Comparison of ENCODE assay signal across 8 cellular contexts in the genomic region with DNA sequence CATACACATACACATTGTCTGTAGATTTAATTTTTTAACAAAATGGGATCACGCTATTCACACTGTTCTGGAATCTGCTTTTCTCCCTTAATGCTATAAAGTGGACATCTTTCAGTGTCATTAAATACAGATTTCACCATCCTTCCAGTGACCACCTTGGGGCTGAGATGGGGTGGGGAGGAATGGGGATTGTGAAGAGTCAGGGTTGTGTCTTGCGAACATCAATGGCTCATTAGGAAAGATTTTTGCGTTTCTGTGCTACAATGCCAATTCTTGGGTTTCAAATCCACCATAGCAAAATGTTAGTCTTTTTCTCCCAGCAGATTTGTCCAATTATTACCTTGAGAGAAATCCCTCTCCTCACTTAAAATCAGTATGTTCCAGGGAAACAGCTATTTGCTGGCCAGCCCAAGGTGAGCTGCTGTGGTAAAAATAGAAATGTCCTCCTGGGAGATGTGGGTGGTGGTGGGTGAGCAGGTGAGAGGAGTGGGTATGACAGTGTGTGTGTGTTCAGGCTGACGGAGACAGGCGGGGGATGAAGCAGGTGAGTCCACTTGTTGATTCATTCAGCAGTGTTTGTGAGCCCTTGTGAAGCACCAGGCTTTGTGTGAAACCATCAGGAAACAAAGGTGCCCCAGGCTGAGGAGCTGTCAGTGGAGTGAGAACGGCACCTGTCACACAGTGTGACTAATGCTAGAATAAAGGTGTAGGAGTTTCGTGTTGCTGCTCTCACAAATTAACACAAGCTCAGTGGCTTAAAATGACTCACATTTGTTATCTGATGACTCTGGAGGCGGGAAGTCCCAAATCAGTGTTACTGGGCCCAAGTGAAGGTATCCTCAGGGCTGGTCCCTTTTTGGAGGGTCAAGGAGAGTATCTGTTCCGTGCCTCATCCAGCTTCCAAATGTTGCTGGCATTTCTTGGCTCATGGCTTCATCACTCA. TPM values are rescaled to one million over a fixed set of nuclear protein-coding genes. Genes with fewer than 3 reads are reported as not detected.
DNase-seq lines count a peak whose midpoint lies in the region; ATAC-seq and TF ChIP-seq lines count a peak whose summit lies in the region.

No MANE protein-coding gene starts in this region.

- WGBS in right cardiac atrium: 79% methylated on average over 9 of the region's 9 CpGs

- no peaks in the 10 kb centered on the region for H3K9me3 ChIP-seq in right cardiac atrium (ENCODE audit: control insufficient read depth, low read length)

- ATAC-seq in right cardiac atrium (no peak), GM18868 (IDR thresholded peaks at IDR 0.05; ENCODE audit: unreplicated experiment) (no peak), HG02588 (IDR thresholded peaks at IDR 0.05; ENCODE audit: unreplicated experiment) (no peak), HG03045 (IDR thresholded peaks at IDR 0.05; ENCODE audit: unreplicated experiment) (no peak)

- intact Hi-C loops in right cardiac atrium (cut with DNase I): loop anchor here in 3 of 4 donors (2.0 to 10.0 kb wide), 5 partner anchors 51 to 249 kb away; no protein-coding TSS in a partner anchor

- H3K4me3 ChIP-seq in GM06990 (replicated peaks; ENCODE audit: low read depth, low read length): peak overlapping the region; percentile 72; the same call in 1 of the 2 replicates
- H3K4me3 ChIP-seq in right cardiac atrium (ENCODE audit: low read length): peak overlapping the region; percentile 98

- H3K36me3 ChIP-seq in GM06990 (ENCODE audit: control insufficient read depth, insufficient read depth, low read length): peaks cover 8% of the 10 kb centered on the region

- DNase-seq in GM06990 (ENCODE audit: extremely low read depth, insufficient read length): peak; percentile 66
- peak; percentile 93 for DNase-seq in NCI-H345 (lab: John Stamatoyannopoulos, UW)
- peak; percentile 79 to 81 for DNase-seq in activated T-cell treated with anti-CD3 and anti-CD28 coated beads, Interleukin-2, amount 50 U/mL, for 48 hours
- no peak for DNase-seq in right cardiac atrium
- DNase-seq in stimulated activated CD4-positive, alpha-beta T cell treated with anti-CD3 and anti-CD28 coated beads, Interleukin-2, amount 100 ng/mL, for 4 hours (ENCODE audit: low read depth): peak; percentile 80

- no peak overlapping the region for H3K27ac ChIP-seq in right cardiac atrium (ENCODE audit: low read length)

- no peak for TF ChIP-seq CTCF in GM06990 (IDR thresholded peaks at IDR 0.05; ENCODE audit: insufficient read depth, low read length, poor library complexity, severe bottlenecking)

- H3K27me3 ChIP-seq in GM06990 (replicated peaks; ENCODE audit: control insufficient read depth, insufficient read depth, low read length): no peaks in the 10 kb centered on the region
- H3K27me3 ChIP-seq in right cardiac atrium (ENCODE audit: control insufficient read depth, insufficient read depth): no peaks in the 10 kb centered on the region

- peaks cover 2% of the 10 kb centered on the region for H3K4me1 ChIP-seq in right cardiac atrium (ENCODE audit: control insufficient read depth, insufficient read depth, low read length)

RNA-seq across cellular contexts. Expression of a gene that starts 1.7 kb away (rescaled TPM):
- total RNA-seq in right cardiac atrium: 10 to 100 TPM; 50.9 to 65.9 (median 56.6) TPM
- 27.0 TPM for polyA plus RNA-seq in right cardiac atrium

RNA-seq across cellular contexts. Expression of a gene that starts 29.9 kb away (rescaled TPM):
- total RNA-seq in right cardiac atrium: 10 to 100 TPM; 23.8 to 51.1 (median 38.4) TPM
- polyA plus RNA-seq in right cardiac atrium: 32.3 TPM

Comparison
In these comparisons a context has a peak if more than half of its experiments do, and no peak if none do; other contexts are left out.
1. DNase-seq: peak in GM06990 (single experiment), NCI-H345 (single experiment), activated T-cell treated with anti-CD3 and anti-CD28 coated beads, Interleukin-2, amount 50 U/mL, for 48 hours (2 of 2) and stimulated activated CD4-positive, alpha-beta T cell treated with anti-CD3 and anti-CD28 coated beads, Interleukin-2, amount 100 ng/mL, for 4 hours (single experiment); none in right cardiac atrium (0 of 3).